In the genomic region with DNA sequence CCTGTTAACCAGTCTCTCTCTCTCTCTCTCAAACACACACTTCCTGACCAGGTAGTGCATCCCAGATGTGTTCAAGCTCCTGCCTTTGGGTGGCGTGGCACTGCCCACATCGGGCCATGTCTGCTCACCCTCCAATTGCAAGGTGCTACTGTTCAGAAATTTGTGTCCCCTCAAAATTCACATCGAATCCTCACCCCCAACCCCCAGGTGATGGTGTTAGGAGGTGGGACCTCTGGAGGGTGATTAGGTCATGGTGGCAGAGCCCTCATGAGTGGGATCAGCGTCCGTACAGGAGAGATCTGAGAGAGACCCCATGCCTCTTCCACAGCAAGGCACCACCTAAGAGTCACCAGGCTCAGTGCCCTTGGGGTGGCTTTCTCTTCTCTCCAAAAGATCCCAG, we compare ENCODE assay signal across 23 cellular contexts. TPM values are rescaled to one million over a fixed set of nuclear protein-coding genes. Genes with fewer than 3 reads are reported as not detected.
"Had no signal": no experiment of that assay in that cellular context is flagged by ENCODE, and none has a peak within 500 bp of the region (broad histone marks: within the 10 kb centered on the region; RNA-seq: fewer than 3 reads in every experiment).

No MANE protein-coding gene starts in this region.

- H3K4me3 ChIP-seq: ascending aorta, colonic mucosa, left lung, right atrium auricular region, skin epidermis, thoracic aorta had no signal

- DNase-seq: activated CD4-positive, CD25-positive, alpha-beta regulatory T cell; activated naive CD4-positive, alpha-beta T cell; colonic mucosa; left lung; mammary epithelial cell; nephron progenitor cell; occipital lobe; SIG-M5; stimulated activated CD4-positive, alpha-beta T cell treated with anti-CD3 and anti-CD28 coated beads, Interleukin-4, amount 100 ng/mL, for 1 hour; T-cell; T-helper 9 cell had no signal

- H3K4me1 Mint-ChIP-seq: central memory CD8-positive, alpha-beta T cell; nephron progenitor cell; stimulated activated memory B cell treated with anti-CD40 and anti-IgM and Interleukin-4, amounts not matched to agents 10 μg/mL and 1 μg/mL and 100 μg/mL, for 72 hours had no signal

- H3K27me3 Mint-ChIP-seq: central memory CD8-positive, alpha-beta T cell; progenitor cell of endocrine pancreas; stimulated activated memory B cell treated with anti-CD40 and anti-IgM and Interleukin-4, amounts not matched to agents 10 μg/mL and 1 μg/mL and 100 μg/mL, for 72 hours; T-cell had no signal

- ATAC-seq: left lung; SK-N-SH treated with all-trans-retinoic acid at 6 μM for 48 hours; stimulated activated memory B cell treated with anti-CD40 and anti-IgM and Interleukin-4, amounts not matched to agents 10 μg/mL and 1 μg/mL and 100 μg/mL, for 72 hours; T-cell had no signal

- H3K9me3 Mint-ChIP-seq: central memory CD8-positive, alpha-beta T cell; nephron progenitor cell; stimulated activated memory B cell treated with anti-CD40 and anti-IgM and Interleukin-4, amounts not matched to agents 10 μg/mL and 1 μg/mL and 100 μg/mL, for 72 hours; T-cell had no signal

- H3K4me1 ChIP-seq: ascending aorta, colonic mucosa, left lung, right atrium auricular region had no signal

- H3K27ac Mint-ChIP-seq: progenitor cell of endocrine pancreas; stimulated activated memory B cell treated with anti-CD40 and anti-IgM and Interleukin-4, amounts not matched to agents 10 μg/mL and 1 μg/mL and 100 μg/mL, for 72 hours; T-cell had no signal

- H3K9me3 ChIP-seq: ascending aorta, colonic mucosa, left lung, right atrium auricular region, thoracic aorta had no signal

- H3K27ac ChIP-seq: ascending aorta, colonic mucosa, left lung, right atrium auricular region, thoracic aorta had no signal

- H3K4me3 Mint-ChIP-seq: central memory CD8-positive, alpha-beta T cell; nephron progenitor cell; stimulated activated memory B cell treated with anti-CD40 and anti-IgM and Interleukin-4, amounts not matched to agents 10 μg/mL and 1 μg/mL and 100 μg/mL, for 72 hours; T-cell had no signal

- H3K27me3 ChIP-seq: ascending aorta, colonic mucosa, left lung, right atrium auricular region had no signal

RNA-seq across cellular contexts. Expression of a gene that starts 13.1 kb away (rescaled TPM):
- total RNA-seq: ascending aorta, colonic mucosa, kidney epithelial cell, left lung, mammary epithelial cell, myocyte, progenitor cell of endocrine pancreas, right atrium auricular region, T-cell, thoracic aorta, ureter had no signal
- polyA plus RNA-seq: esophagus, mammary epithelial cell had no signal
